1 cellular context compared by ENCODE assay signal in the genomic region with DNA sequence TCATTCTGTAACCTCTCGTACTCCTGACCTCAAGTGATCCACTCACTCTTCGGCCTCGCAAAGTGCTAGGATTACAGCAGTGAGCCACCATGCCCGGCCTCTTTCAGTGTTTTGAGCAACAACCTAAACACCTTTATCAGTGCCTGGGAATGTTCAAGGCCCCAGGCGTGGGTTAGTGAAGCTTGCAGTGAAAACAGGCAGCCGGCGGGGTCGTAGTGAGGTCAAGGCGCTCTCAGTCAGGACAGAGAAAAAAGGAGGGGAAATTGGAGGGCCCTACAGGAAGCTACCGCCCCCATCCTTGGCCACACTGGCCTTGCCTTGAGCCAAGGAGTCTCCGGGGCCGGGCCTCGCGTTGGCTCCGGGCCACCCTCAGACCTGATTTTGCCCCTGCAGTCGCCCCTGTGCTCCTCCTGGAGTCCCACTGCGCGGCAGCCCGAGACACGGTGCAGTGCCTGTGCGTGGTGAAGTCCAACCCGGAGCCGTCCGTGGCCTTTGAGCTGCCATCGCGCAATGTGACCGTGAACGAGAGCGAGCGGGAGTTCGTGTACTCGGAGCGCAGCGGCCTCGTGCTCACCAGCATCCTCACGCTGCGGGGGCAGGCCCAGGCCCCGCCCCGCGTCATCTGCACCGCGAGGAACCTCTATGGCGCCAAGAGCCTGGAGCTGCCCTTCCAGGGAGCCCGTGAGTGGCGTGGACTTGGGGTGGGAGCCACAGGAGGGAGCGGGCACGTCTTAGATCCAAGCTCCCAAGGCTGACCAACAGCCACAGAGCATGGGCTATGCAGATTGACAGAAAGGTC.
TF ChIP-seq lines count a peak whose summit lies in the region.

No MANE protein-coding gene starts in this region.

TF ChIP-seq in WTC11, 78 proteins besides CTCF, POLR2A, EP300 and RAD21:
- TF ChIP-seq, protein P1, sequence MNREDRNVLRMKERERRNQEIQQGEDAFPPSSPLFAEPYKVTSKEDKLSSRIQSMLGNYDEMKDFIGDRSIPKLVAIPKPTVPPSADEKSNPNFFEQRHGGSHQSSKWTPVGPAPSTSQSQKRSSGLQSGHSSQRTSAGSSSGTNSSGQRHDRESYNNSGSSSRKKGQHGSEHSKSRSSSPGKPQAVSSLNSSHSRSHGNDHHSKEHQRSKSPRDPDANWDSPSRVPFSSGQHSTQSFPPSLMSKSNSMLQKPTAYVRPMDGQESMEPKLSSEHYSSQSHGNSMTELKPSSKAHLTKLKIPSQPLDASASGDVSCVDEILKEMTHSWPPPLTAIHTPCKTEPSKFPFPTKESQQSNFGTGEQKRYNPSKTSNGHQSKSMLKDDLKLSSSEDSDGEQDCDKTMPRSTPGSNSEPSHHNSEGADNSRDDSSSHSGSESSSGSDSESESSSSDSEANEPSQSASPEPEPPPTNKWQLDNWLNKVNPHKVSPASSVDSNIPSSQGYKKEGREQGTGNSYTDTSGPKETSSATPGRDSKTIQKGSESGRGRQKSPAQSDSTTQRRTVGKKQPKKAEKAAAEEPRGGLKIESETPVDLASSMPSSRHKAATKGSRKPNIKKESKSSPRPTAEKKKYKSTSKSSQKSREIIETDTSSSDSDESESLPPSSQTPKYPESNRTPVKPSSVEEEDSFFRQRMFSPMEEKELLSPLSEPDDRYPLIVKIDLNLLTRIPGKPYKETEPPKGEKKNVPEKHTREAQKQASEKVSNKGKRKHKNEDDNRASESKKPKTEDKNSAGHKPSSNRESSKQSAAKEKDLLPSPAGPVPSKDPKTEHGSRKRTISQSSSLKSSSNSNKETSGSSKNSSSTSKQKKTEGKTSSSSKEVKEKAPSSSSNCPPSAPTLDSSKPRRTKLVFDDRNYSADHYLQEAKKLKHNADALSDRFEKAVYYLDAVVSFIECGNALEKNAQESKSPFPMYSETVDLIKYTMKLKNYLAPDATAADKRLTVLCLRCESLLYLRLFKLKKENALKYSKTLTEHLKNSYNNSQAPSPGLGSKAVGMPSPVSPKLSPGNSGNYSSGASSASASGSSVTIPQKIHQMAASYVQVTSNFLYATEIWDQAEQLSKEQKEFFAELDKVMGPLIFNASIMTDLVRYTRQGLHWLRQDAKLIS (CRISPR knock-in tag; IDR thresholded peaks at IDR 0.05; ENCODE audit: borderline replicate concordance) = no peak
- peak; percentile 56 for TF ChIP-seq GABPB1 (CRISPR knock-in tag; IDR thresholded peaks at IDR 0.05)
